Comparison of ENCODE assay signal across 9 cellular contexts in the genomic region with DNA sequence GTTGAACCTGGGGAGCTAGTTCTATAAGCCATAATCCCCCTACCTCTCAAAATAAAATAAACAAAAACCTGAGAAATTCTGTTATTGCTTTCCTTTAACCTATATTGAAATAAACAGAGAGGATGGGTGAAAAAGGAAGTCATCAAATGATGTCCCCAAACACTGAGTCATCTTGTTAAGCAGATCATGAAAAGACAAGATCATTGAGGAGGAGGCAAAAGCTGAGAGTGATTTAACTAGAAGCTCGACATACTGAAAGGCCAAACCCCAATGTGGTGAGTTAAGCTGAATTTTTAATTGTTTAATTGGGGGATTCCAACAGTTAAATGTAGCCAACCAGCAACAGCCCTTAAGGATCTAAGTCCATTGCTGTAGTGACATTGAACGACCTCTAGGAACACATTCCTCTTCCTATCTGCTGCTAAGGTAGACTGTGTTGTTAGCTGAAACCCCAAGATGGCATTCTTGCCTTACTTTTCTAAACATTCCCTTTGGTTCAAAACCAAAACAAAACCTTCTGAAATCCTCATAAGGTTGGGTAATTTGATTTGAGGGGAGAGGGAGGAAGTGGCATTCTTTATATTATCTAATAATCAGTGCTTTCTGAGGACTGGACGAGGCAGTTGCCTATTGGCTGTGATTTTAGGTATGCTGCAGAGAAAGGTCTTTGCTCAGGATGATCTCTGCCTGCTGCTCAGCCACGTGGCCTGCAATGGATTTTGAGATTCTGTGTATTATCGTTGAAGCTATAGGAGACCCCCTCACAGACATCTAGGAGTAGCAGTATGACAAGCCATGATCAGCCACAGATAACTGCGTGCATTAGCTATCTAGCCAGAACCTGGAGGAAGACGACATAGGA.
A peak's percentile ranks its signal among the peaks of the same experiment; 100 is the strongest.
DNase-seq lines count a peak whose midpoint lies in the region; TF ChIP-seq lines count a peak whose summit lies in the region.
"Had no signal": no experiment of that assay in that cellular context is flagged by ENCODE, and none has a peak within 500 bp of the region (broad histone marks: within the 10 kb centered on the region; RNA-seq: fewer than 3 reads in every experiment).

No MANE protein-coding gene starts in this region.

- H3K4me1 Mint-ChIP-seq in osteocyte (ENCODE audit: unreplicated experiment) = no peaks in the 10 kb centered on the region

- no peaks in the 10 kb centered on the region for H3K36me3 Mint-ChIP-seq in osteocyte (ENCODE audit: unreplicated experiment)

- peaks cover 10% of the 10 kb centered on the region for H3K27me3 Mint-ChIP-seq in osteocyte (ENCODE audit: unreplicated experiment)

- H3K27ac Mint-ChIP-seq in osteocyte (ENCODE audit: unreplicated experiment) = no peak overlapping the region
- H3K27ac Mint-ChIP-seq: activated B cell treated with CpG ODN at 0.5 μM for 24 hours had no signal

- peak; percentile 11 for TF ChIP-seq CTCF in osteocyte (IDR thresholded peaks at IDR 0.05)

- H3K9me3 Mint-ChIP-seq in osteocyte (ENCODE audit: unreplicated experiment) = no peaks in the 10 kb centered on the region
- H3K9me3 Mint-ChIP-seq: activated B cell treated with CpG ODN at 0.5 μM for 24 hours had no signal

- H3K4me3 Mint-ChIP-seq in osteocyte (ENCODE audit: unreplicated experiment) = no peak overlapping the region
- H3K4me3 Mint-ChIP-seq: activated B cell treated with CpG ODN at 0.5 μM for 24 hours had no signal

- DNase-seq in SIG-M5 treated with dmso at 0.1 percent for 504 hours (lab: John Stamatoyannopoulos, UW; ENCODE audit: unreplicated experiment) (peak; percentile 6), SIG-M5 (lab: John Stamatoyannopoulos, UW) (no peak), NCI-H226 (peak; percentile 71), cerebellar cortex (ENCODE audit: low spot score) (peak; percentile 39), osteocyte (ENCODE audit: extremely low spot score, unreplicated experiment) (no peak), KG1 (lab: John Stamatoyannopoulos, UW) (no peak), AG20443 (ENCODE audit: low spot score) (no peak), NCI-H526 treated with DMSO at 0.1 percent for 48 hours (lab: John Stamatoyannopoulos, UW) (no peak)
- DNase-seq: activated B cell treated with CpG ODN at 0.5 μM for 24 hours had no signal

Comparison
In these comparisons a context has a peak if more than half of its experiments do, and no peak if none do; other contexts are left out.
1. DNase-seq: peak in SIG-M5 treated with dmso at 0.1 percent for 504 hours (single experiment), NCI-H226 (single experiment) and cerebellar cortex (single experiment); none in SIG-M5 (single experiment), osteocyte (single experiment), KG1 (single experiment), AG20443 (single experiment) and NCI-H526 treated with DMSO at 0.1 percent for 48 hours (single experiment).